ENCODE assay signal across 8 cellular contexts in genomic region chr13:98875146-98875729, GRCh38.
DNase-seq lines count a peak whose midpoint lies in the region; ATAC-seq and TF ChIP-seq lines count a peak whose summit lies in the region.

No MANE protein-coding gene starts in this region.

- H3K9me3 Mint-ChIP-seq in naive B cell, result peaks cover 5 to 18% (median 10%) of the 10 kb centered on the region in 7 donors

- no peak for DNase-seq in activated CD4-positive, CD25-positive, alpha-beta regulatory T cell treated with anti-CD3 and anti-CD28 coated beads, Interleukin-2, amount 50 U/mL, for 72 hours
- DNase-seq in HAP-1 (ENCODE audit: low spot score in 2 of 2) (peak; percentile 28 to 67), naive B cell (no peak), BE2C (no peak), NCI-H510A treated with DMSO at 0.1 percent for 48 hours (lab: John Stamatoyannopoulos, UW) (no peak), NCI-H1417 (lab: John Stamatoyannopoulos, UW) (no peak)

- H3K4me1 Mint-ChIP-seq in naive B cell, result peaks cover 12 to 21% (median 18%) of the 10 kb centered on the region in 3 donors

- no peaks in the 10 kb centered on the region for H3K27me3 Mint-ChIP-seq in naive B cell

- no peak for TF ChIP-seq CTCF in BE2C (IDR thresholded peaks at IDR 0.05; ENCODE audit: low read depth, low read length)

- peak overlapping the region in 3 of 8 donors; percentile 18 to 21 (median 20) for H3K4me3 Mint-ChIP-seq in naive B cell

- no peak overlapping the region for H3K4me3 ChIP-seq in HAP-1
- no peak overlapping the region for H3K4me3 ChIP-seq in BE2C (ENCODE audit: low read depth, low read length)

- H3K27me3 ChIP-seq in HAP-1 (ENCODE audit: low read depth), result no peaks in the 10 kb centered on the region
- H3K27me3 ChIP-seq in BE2C, result no peaks in the 10 kb centered on the region

- H3K36me3 ChIP-seq in HAP-1 (replicated peaks), result peaks cover 5% of the 10 kb centered on the region; the same call in 1 of the 2 replicates
- H3K36me3 ChIP-seq in BE2C, result no peaks in the 10 kb centered on the region

- H3K9me3 ChIP-seq in HAP-1 (no peaks in the 10 kb centered on the region; the same call in 1 of the 2 replicates), BE2C (no peaks in the 10 kb centered on the region)

- peaks cover 33 to 39% of the 10 kb centered on the region in 2 donors for H3K36me3 Mint-ChIP-seq in naive B cell

- H3K4me1 ChIP-seq in HAP-1, result peaks cover 21% of the 10 kb centered on the region
- no peaks in the 10 kb centered on the region for H3K4me1 ChIP-seq in BE2C

- peak; percentile 89 to 91 for ATAC-seq in activated CD4-positive, CD25-positive, alpha-beta regulatory T cell treated with anti-CD3 and anti-CD28 coated beads, Interleukin-2, amount 50 U/mL, for 24 hours
- ATAC-seq in HG03558 (IDR thresholded peaks at IDR 0.05; ENCODE audit: extremely low read depth, unreplicated experiment) (peak; percentile 95), naive B cell (ENCODE audit: low read depth in 2 of 2) (peak; percentile 88 to 90)

- in situ Hi-C loops in HAP-1 (cut with MboI; ENCODE audit: low sequenced_read_pairs), result no loop called here

- H3K27ac Mint-ChIP-seq in naive B cell, result peak overlapping the region in 4 of 6 donors; percentile 41 to 63 (median 47)

Comparison
In these comparisons a context has a peak if more than half of its experiments do, and no peak if none do; other contexts are left out.
1. DNase-seq: peak in HAP-1 (2 of 2); none in activated CD4-positive, CD25-positive, alpha-beta regulatory T cell treated with anti-CD3 and anti-CD28 coated beads, Interleukin-2, amount 50 U/mL, for 72 hours (single experiment), naive B cell (single experiment), BE2C (single experiment), NCI-H510A treated with DMSO at 0.1 percent for 48 hours (single experiment) and NCI-H1417 (0 of 3).
2. Peak in every context shown above with its lines, with median percentiles within 50 percentile points of each other: ATAC-seq.